ENCODE assay signal across 1 cellular context in genomic region chr12:128339121-128339520, GRCh38.
TF ChIP-seq lines count a peak whose summit lies in the region.

No MANE protein-coding gene starts in this region.

TF ChIP-seq in H1, 55 proteins besides CTCF, POLR2A, EP300 and RAD21 (continued from another document):
- TF ChIP-seq ZNF274 (IDR thresholded peaks at IDR 0.05; ENCODE audit: borderline replicate concordance, extremely low read depth, low read length) (no peak), JUN (IDR thresholded peaks at IDR 0.05; ENCODE audit: low read depth, low read length) (no peak), HDAC6 (IDR thresholded peaks at IDR 0.05; ENCODE audit: low read depth, low read length) (no peak), ASH2L (IDR thresholded peaks at IDR 0.05; ENCODE audit: low read length) (no peak), TAF1 (IDR thresholded peaks at IDR 0.05; ENCODE audit: low read depth, low read length) (no peak), CBX8 (IDR thresholded peaks at IDR 0.05; ENCODE audit: borderline replicate concordance, low read depth, low read length) (no peak), CEBPB (IDR thresholded peaks at IDR 0.05; ENCODE audit: low read depth, low read length) (no peak), CTBP2 (IDR thresholded peaks at IDR 0.05; ENCODE audit: borderline replicate concordance, insufficient read depth, insufficient read length, low read length) (no peak), SIN3A (conservative IDR thresholded peaks at IDR 0.05 in 1 of 2, IDR thresholded peaks at IDR 0.05 in 1 of 2; ENCODE audit: low read depth in 1 of 2, low read length in 2 of 2) (no peak)
